ENCODE assay signal across 19 cellular contexts in the genomic region with DNA sequence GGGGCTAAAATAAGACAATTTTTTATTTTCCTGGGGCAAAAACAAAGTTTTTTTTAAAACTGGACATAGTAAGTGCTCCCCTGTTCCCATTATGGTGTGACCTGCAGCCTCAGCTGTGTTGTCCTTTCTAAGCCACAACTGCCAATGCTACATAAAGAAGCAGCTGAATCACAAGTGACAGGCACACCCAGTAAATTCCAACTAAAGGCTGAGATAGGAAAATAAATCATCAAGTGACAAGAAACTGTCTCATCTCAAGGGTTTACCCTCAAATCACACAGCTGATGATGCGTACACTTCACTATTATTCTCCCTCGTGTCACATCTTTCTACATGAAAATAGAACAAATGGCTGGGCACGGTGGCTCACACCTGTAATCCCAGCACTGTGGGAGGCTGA. TPM values are rescaled to one million over a fixed set of nuclear protein-coding genes. Genes with fewer than 3 reads are reported as not detected.
DNase-seq lines count a peak whose midpoint lies in the region; ATAC-seq, FAIRE-seq and TF ChIP-seq lines count a peak whose summit lies in the region.
"Had no signal": no experiment of that assay in that cellular context is flagged by ENCODE, and none has a peak within 500 bp of the region (broad histone marks: within the 10 kb centered on the region; RNA-seq: fewer than 3 reads in every experiment).

No MANE protein-coding gene starts in this region.

- no peak overlapping the region for H3K27ac ChIP-seq in K562 (ENCODE audit: extremely low read depth, low read depth, low read length)
- H3K27ac ChIP-seq in lower lobe of right lung: no peak overlapping the region
- H3K27ac ChIP-seq: PC-9, suprapubic skin had no signal

- H3K4me2 ChIP-seq in K562 (ENCODE audit: insufficient read depth, low read length): no peak overlapping the region
- H3K4me2 ChIP-seq: PC-9 had no signal

- in situ Hi-C loops in K562 (cut with MboI): no loop called here

- TF ChIP-seq CTCF in CD14-positive monocyte (IDR thresholded peaks at IDR 0.05) (no peak), K562 (IDR thresholded peaks at IDR 0.05 in 2 of 3, conservative IDR thresholded peaks at IDR 0.05 in 1 of 3; ENCODE audit: insufficient read depth in 2 of 3, low read depth in 1 of 3, low read length in 3 of 3) (no peak), lower lobe of right lung (IDR thresholded peaks at IDR 0.05) (no peak)

- H3K4me1 ChIP-seq in K562 (replicated peaks in 1 of 2; ENCODE audit: control insufficient read depth in 2 of 2, insufficient read depth in 2 of 2, low read length in 2 of 2) (peaks cover 9 to 14% of the 10 kb centered on the region in 2 experiments; a peak in 4 of 5 replicates), lower lobe of right lung (peaks cover 27% of the 10 kb centered on the region)
- H3K4me1 ChIP-seq: BE2C had no signal

- peaks cover 71% of the 10 kb centered on the region for H3K79me2 ChIP-seq in K562 (ENCODE audit: control insufficient read depth, insufficient read depth, low read length)

- H3K27ac Mint-ChIP-seq in CD14-positive monocyte (peak overlapping the region in 5 of 7 donors; percentile 8 to 91 (median 88)), IgD-negative memory B cell (peak overlapping the region in 2 of 3 donors; percentile 20 to 36)
- H3K27ac Mint-ChIP-seq in natural killer cell treated with Interleukin-12 subunit alpha and Interleukin-12 subunit beta and Interleukin-15 and Interleukin-18, amount 100 ng/mL, for 72 hours: peak overlapping the region; percentile 25 to 50

- no peak for TF ChIP-seq RAD21 in K562 (CRISPR knock-in tag; conservative IDR thresholded peaks at IDR 0.05 in 1 of 2, IDR thresholded peaks at IDR 0.05 in 1 of 2)

- H3K9me3 Mint-ChIP-seq in CD14-positive monocyte: peaks cover 16 to 28% (median 22%) of the 10 kb centered on the region in 7 donors
- H3K9me3 Mint-ChIP-seq in IgD-negative memory B cell: no peaks in the 10 kb centered on the region
- H3K9me3 Mint-ChIP-seq in natural killer cell treated with Interleukin-12 subunit alpha and Interleukin-12 subunit beta and Interleukin-15 and Interleukin-18, amount 100 ng/mL, for 72 hours: peaks cover 3% of the 10 kb centered on the region
- H3K9me3 Mint-ChIP-seq: activated B cell treated with CpG ODN at 0.5 μM for 24 hours had no signal

- no peak overlapping the region for H3K9ac ChIP-seq in K562 (ENCODE audit: insufficient read depth in 1 of 2, low read depth in 2 of 2, low read length in 2 of 2)

- H3K27me3 ChIP-seq in K562 (ENCODE audit: control insufficient read depth in 2 of 2, insufficient read depth in 2 of 2, low read length in 2 of 2) (no peaks in the 10 kb centered on the region), lower lobe of right lung (ENCODE audit: low read depth) (no peaks in the 10 kb centered on the region)
- H3K27me3 ChIP-seq: BE2C, spleen, suprapubic skin had no signal

- FAIRE-seq in K562 (lab: Jason Lieb, UNC): peak; percentile 11
- FAIRE-seq: H1, HepG2 had no signal

- no peak for ATAC-seq in K562
- no peak for ATAC-seq in natural killer cell treated with Interleukin-12 subunit alpha and Interleukin-12 subunit beta and Interleukin-15 and Interleukin-18, amount 100 ng/mL, for 72 hours
- ATAC-seq in lower lobe of right lung: no peak

- H3K4me3 Mint-ChIP-seq in CD14-positive monocyte (no peak overlapping the region), IgD-negative memory B cell (no peak overlapping the region)
- H3K4me3 Mint-ChIP-seq in natural killer cell treated with Interleukin-12 subunit alpha and Interleukin-12 subunit beta and Interleukin-15 and Interleukin-18, amount 100 ng/mL, for 72 hours: no peak overlapping the region
- H3K4me3 Mint-ChIP-seq: activated B cell treated with CpG ODN at 0.5 μM for 24 hours had no signal

- H4K20me1 ChIP-seq in K562 (replicated peaks; ENCODE audit: control insufficient read depth, insufficient read depth, low read length): peaks cover 17% of the 10 kb centered on the region

- no peak for DNase-seq in CD14-positive monocyte (ENCODE audit: low spot score)
- DNase-seq in K562 (ENCODE audit: extremely low read depth in 1 of 4, low spot score in 3 of 4): no peak
- no peak for DNase-seq in natural killer cell treated with Interleukin-12 subunit alpha and Interleukin-12 subunit beta and Interleukin-15 and Interleukin-18, amount 100 ng/mL, for 72 hours (ENCODE audit: low spot score)
- DNase-seq in lower lobe of right lung: no peak
- no peak for DNase-seq in NAMALWA (ENCODE audit: low spot score)
- DNase-seq in stimulated activated CD4-positive, alpha-beta T cell treated with anti-CD3 and anti-CD28 coated beads, Interleukin-1b, Interleukin-23, amount 100 ng/mL, for 48 hours: no peak
- DNase-seq in NCI-H1105 (lab: John Stamatoyannopoulos, UW): no peak
- DNase-seq: activated B cell treated with CpG ODN at 0.5 μM for 24 hours, aorta, BE2C, dermis blood vessel endothelial cell, DMS79, nucleus accumbens, spleen had no signal

- no peak for TF ChIP-seq POLR2A in K562 (conservative IDR thresholded peaks at IDR 0.05)

- H3K4me3 ChIP-seq in K562: no peak overlapping the region
- no peak overlapping the region for H3K4me3 ChIP-seq in lower lobe of right lung
- H3K4me3 ChIP-seq: PC-9, spleen, suprapubic skin had no signal

- POLR2A ChIA-PET in K562 (lab: Yijun Ruan, JAX): interaction anchor here (0.7 to 2.7 kb wide), 5 partner anchors 9 to 26 kb away, joined by 3 to 7 read pairs (median 3); no protein-coding TSS in a partner anchor

- H3K36me3 ChIP-seq in K562 (ENCODE audit: control insufficient read depth, insufficient read depth, low read length) (peaks cover 19% of the 10 kb centered on the region; the same call in 2 of the 3 replicates), lower lobe of right lung (no peaks in the 10 kb centered on the region)

- no peak overlapping the region for H2AFZ ChIP-seq in K562 (ENCODE audit: low read depth, low read length)
- H2AFZ ChIP-seq: PC-9 had no signal

- no peaks in the 10 kb centered on the region for H3K9me3 ChIP-seq in K562 (replicated peaks; ENCODE audit: control insufficient read depth, insufficient read depth, low read depth, low read length)
- H3K9me3 ChIP-seq in lower lobe of right lung: no peaks in the 10 kb centered on the region
- H3K9me3 ChIP-seq: BE2C, spleen, suprapubic skin had no signal

- H3K9me1 ChIP-seq in K562 (ENCODE audit: control insufficient read depth, insufficient read depth, low read length): peaks cover 6% of the 10 kb centered on the region

- intact Hi-C loops in CD14-positive monocyte (cut with micrococcal nuclease) (no loop called here), K562 (cut with micrococcal nuclease) (loop anchor here (5.0 kb wide), 1 partner anchor 41 kb away; no protein-coding TSS in a partner anchor), lower lobe of right lung (cut with DNase I) (no loop called here)

- H3K27me3 Mint-ChIP-seq in CD14-positive monocyte (ENCODE audit: low read depth in 3 of 3) (peaks cover 0 to 3% (median 1%) of the 10 kb centered on the region in 3 donors), IgD-negative memory B cell (no peaks in the 10 kb centered on the region)
- no peaks in the 10 kb centered on the region for H3K27me3 Mint-ChIP-seq in natural killer cell treated with Interleukin-12 subunit alpha and Interleukin-12 subunit beta and Interleukin-15 and Interleukin-18, amount 100 ng/mL, for 72 hours
- H3K27me3 Mint-ChIP-seq: activated B cell treated with CpG ODN at 0.5 μM for 24 hours had no signal

- BruUV-seq in K562 (replicated peaks; lab: Mats Ljungman, UMichigan): no TSS peak

- WGBS in K562 (ENCODE audit: insufficient coverage, low coverage, missing lambda C conversion rate): 66% methylated on average over 3 of the region's 3 CpGs

- peaks cover 61% of the 10 kb centered on the region for H3K4me1 Mint-ChIP-seq in CD14-positive monocyte
- peaks cover 49 to 67% (median 55%) of the 10 kb centered on the region in 3 donors for H3K4me1 Mint-ChIP-seq in IgD-negative memory B cell
- H3K4me1 Mint-ChIP-seq in natural killer cell treated with Interleukin-12 subunit alpha and Interleukin-12 subunit beta and Interleukin-15 and Interleukin-18, amount 100 ng/mL, for 72 hours (ENCODE audit: low read depth in 2 of 2): peaks cover 55 to 68% of the 10 kb centered on the region in 2 donors

- CTCF ChIA-PET in K562 (lab: Yijun Ruan, JAX; ENCODE audit: low intra/inter-chr PET ratio): no interaction called here

- H3K36me3 Mint-ChIP-seq in CD14-positive monocyte (peaks cover 40 to 47% of the 10 kb centered on the region in 2 donors), IgD-negative memory B cell (peaks cover 9% of the 10 kb centered on the region)
- peaks cover 6% of the 10 kb centered on the region for H3K36me3 Mint-ChIP-seq in natural killer cell treated with Interleukin-12 subunit alpha and Interleukin-12 subunit beta and Interleukin-15 and Interleukin-18, amount 100 ng/mL, for 72 hours

- no peak for TF ChIP-seq EP300 in K562 (IDR thresholded peaks at IDR 0.05; ENCODE audit: low read length)

TF ChIP-seq in K562, 482 proteins besides CTCF, POLR2A, EP300 and RAD21 (continues in another document):
- TF ChIP-seq MEIS2 (IDR thresholded peaks at IDR 0.05; ENCODE audit: partially characterized antibody): peak; percentile 93

RNA-seq across cellular contexts. Expression of a gene that starts 28.7 kb away (rescaled TPM):
- polyA plus RNA-seq in CD14-positive monocyte (10 to 100 TPM; 14.2 to 28.9 TPM), IgD-negative memory B cell (22.9 TPM), K562 (2011; rRNA removed) (21.4 and 25.5 TPM in 2 replicates), K562 (2014; fragmentation: Illumina TruSeq; extraction: Trizol) (69.9 and 78.4 TPM in 2 replicates), K562 (2014; fragmentation: Nextera tagmentation; extraction: Ambion mirVana) (1 to 10 TPM; 3.8 to 5.9 TPM), K562 (2014; rRNA removed) (28.2 and 29.6 TPM in 2 replicates)
- total RNA-seq in K562 (2011; cell fraction: chromatin; rRNA removed; ENCODE audit: low replicate concordance): 26.2 and 51.3 TPM in 2 replicates
- total RNA-seq in K562 (2011; cell fraction: nucleolus; rRNA removed): 14.5 and 15.4 TPM in 2 replicates
- total RNA-seq in K562 (2011; cell fraction: nucleoplasm; rRNA removed): 25.6 and 40.1 TPM in 2 replicates
- total RNA-seq in K562 (2014; rRNA removed) (26.0 and 29.1 TPM in 2 replicates), K562 (2014; rRNA removed; fragmentation: Illumina TruSeq; extraction: Trizol) (44.1 and 50.8 TPM in 2 replicates), K562 (2015; rRNA removed; fragmentation: Illumina TruSeq; extraction: Trizol) (40.2 and 42.6 TPM in 2 replicates), K562 (2021) (46.8 and 57.6 TPM in 2 replicates), lower lobe of right lung (94.5 TPM)
- 14.8 and 23.6 TPM in 2 replicates for polyA plus RNA-seq in K562 (2011; cell fraction: cytosol; rRNA removed)
- 26.9 and 31.8 TPM in 2 replicates for polyA plus RNA-seq in K562 (2011; cell fraction: nucleus; rRNA removed)
- polyA plus RNA-seq in K562 (2012): 39.0 and 50.4 TPM in 2 replicates
- polyA minus RNA-seq in K562 (2011; rRNA and poly(A)+ RNA removed): 19.6 and 23.0 TPM in 2 replicates
- 16.8 and 18.7 TPM in 2 replicates for polyA minus RNA-seq in K562 (2011; cell fraction: cytosol; rRNA and poly(A)+ RNA removed)
- polyA minus RNA-seq in K562 (2011; cell fraction: nucleus; rRNA and poly(A)+ RNA removed): 11.0 and 12.4 TPM in 2 replicates
- 10 to 100 TPM; 73.0 to 90.1 TPM for total RNA-seq in natural killer cell treated with Interleukin-12 subunit alpha and Interleukin-12 subunit beta and Interleukin-15 and Interleukin-18, amount 100 ng/mL, for 72 hours

Comparison
In these comparisons a context has a peak if more than half of its experiments do, and no peak if none do; other contexts are left out.
1. H3K27ac Mint-ChIP-seq: peak in every context shown above with its lines; median percentile 88 in CD14-positive monocyte; 38 in natural killer cell treated with Interleukin-12 subunit alpha and Interleukin-12 subunit beta and Interleukin-15 and Interleukin-18, amount 100 ng/mL, for 72 hours; 28 in IgD-negative memory B cell.